Comparison of ENCODE assay signal across 24 cellular contexts in genomic region chr7:122556873-122557542, GRCh38.
"Had no signal": no experiment of that assay in that cellular context is flagged by ENCODE, and none has a peak within 500 bp of the region (broad histone marks: within the 10 kb centered on the region; RNA-seq: fewer than 3 reads in every experiment).

No MANE protein-coding gene starts in this region.

- H3K4me3 Mint-ChIP-seq: dendritic cell treated with granulocyte-macrophage colony-stimulating factor and Interleukin-4, amounts not matched to agents 40 ng/mL and 50 ng/mL, for 4 days; effector memory CD8-positive, alpha-beta T cell; natural killer cell treated with Interleukin-12 subunit alpha and Interleukin-12 subunit beta and Interleukin-15 and Interleukin-18, amount 100 ng/mL, for 72 hours; stimulated activated naive B cell treated with anti-CD40 and anti-IgM and Interleukin-4, amounts not matched to agents 10 μg/mL and 1 μg/mL and 100 μg/mL, for 72 hours; stimulated activated naive CD8-positive, alpha-beta T cell treated with anti-CD3 and anti-CD28 coated beads, Interleukin-15, amount 100 ng/mL, for 72 hours had no signal

- H3K27me3 Mint-ChIP-seq: dendritic cell treated with granulocyte-macrophage colony-stimulating factor and Interleukin-4, amounts not matched to agents 40 ng/mL and 50 ng/mL, for 4 days; effector memory CD8-positive, alpha-beta T cell; natural killer cell treated with Interleukin-12 subunit alpha and Interleukin-12 subunit beta and Interleukin-15 and Interleukin-18, amount 100 ng/mL, for 72 hours; stimulated activated naive B cell treated with anti-CD40 and anti-IgM and Interleukin-4, amounts not matched to agents 10 μg/mL and 1 μg/mL and 100 μg/mL, for 72 hours; stimulated activated naive CD8-positive, alpha-beta T cell treated with anti-CD3 and anti-CD28 coated beads, Interleukin-15, amount 100 ng/mL, for 72 hours had no signal

- H3K36me3 ChIP-seq: esophagus squamous epithelium, gastroesophageal sphincter, right atrium auricular region, sigmoid colon, thoracic aorta, transverse colon had no signal

- H3K9me3 ChIP-seq: esophagus squamous epithelium, gastroesophageal sphincter, right atrium auricular region, sigmoid colon, thoracic aorta, transverse colon had no signal

- H3K9me3 Mint-ChIP-seq: dendritic cell treated with granulocyte-macrophage colony-stimulating factor and Interleukin-4, amounts not matched to agents 40 ng/mL and 50 ng/mL, for 4 days; stimulated activated naive B cell treated with anti-CD40 and anti-IgM and Interleukin-4, amounts not matched to agents 10 μg/mL and 1 μg/mL and 100 μg/mL, for 72 hours had no signal

- H3K4me1 ChIP-seq: esophagus squamous epithelium, right atrium auricular region, transverse colon had no signal

- ATAC-seq: effector memory CD8-positive, alpha-beta T cell; gastroesophageal sphincter; left colon; left ventricle myocardium superior; natural killer cell treated with Interleukin-12 subunit alpha and Interleukin-12 subunit beta and Interleukin-15 and Interleukin-18, amount 100 ng/mL, for 72 hours; stimulated activated naive B cell treated with anti-CD40 and anti-IgM and Interleukin-4, amounts not matched to agents 10 μg/mL and 1 μg/mL and 100 μg/mL, for 72 hours; stimulated activated naive CD8-positive, alpha-beta T cell treated with anti-CD3 and anti-CD28 coated beads, Interleukin-15, amount 100 ng/mL, for 72 hours had no signal

- H3K27ac Mint-ChIP-seq: dendritic cell treated with granulocyte-macrophage colony-stimulating factor and Interleukin-4, amounts not matched to agents 40 ng/mL and 50 ng/mL, for 4 days; effector memory CD8-positive, alpha-beta T cell; natural killer cell treated with Interleukin-12 subunit alpha and Interleukin-12 subunit beta and Interleukin-15 and Interleukin-18, amount 100 ng/mL, for 72 hours; stimulated activated naive B cell treated with anti-CD40 and anti-IgM and Interleukin-4, amounts not matched to agents 10 μg/mL and 1 μg/mL and 100 μg/mL, for 72 hours; stimulated activated naive CD8-positive, alpha-beta T cell treated with anti-CD3 and anti-CD28 coated beads, Interleukin-15, amount 100 ng/mL, for 72 hours had no signal

- H3K36me3 Mint-ChIP-seq: natural killer cell treated with Interleukin-12 subunit alpha and Interleukin-12 subunit beta and Interleukin-15 and Interleukin-18, amount 100 ng/mL, for 72 hours; stimulated activated naive B cell treated with anti-CD40 and anti-IgM and Interleukin-4, amounts not matched to agents 10 μg/mL and 1 μg/mL and 100 μg/mL, for 72 hours had no signal

- H3K4me1 Mint-ChIP-seq: stimulated activated naive B cell treated with anti-CD40 and anti-IgM and Interleukin-4, amounts not matched to agents 10 μg/mL and 1 μg/mL and 100 μg/mL, for 72 hours; stimulated activated naive CD8-positive, alpha-beta T cell treated with anti-CD3 and anti-CD28 coated beads, Interleukin-15, amount 100 ng/mL, for 72 hours had no signal

- DNase-seq: effector memory CD8-positive, alpha-beta T cell; esophagus squamous epithelium; foreskin fibroblast; glutamatergic neuron; kidney; left colon; left ventricle myocardium superior; mesenchymal stem cell; midbrain; posterior cingulate gyrus; sigmoid colon; stimulated activated CD4-positive, alpha-beta T cell treated with anti-CD3 and anti-CD28 coated beads, Interleukin-2, amount 100 ng/mL, for 24 hours; stimulated activated CD4-positive, alpha-beta T cell treated with anti-CD3 and anti-CD28 coated beads, Interleukin-4, amount 100 ng/mL, for 4 hours; stimulated activated naive B cell treated with anti-CD40 and anti-IgM and Interleukin-4, amounts not matched to agents 10 μg/mL and 1 μg/mL and 100 μg/mL, for 72 hours; stimulated activated naive CD8-positive, alpha-beta T cell treated with anti-CD3 and anti-CD28 coated beads, Interleukin-15, amount 100 ng/mL, for 72 hours; transverse colon had no signal

- H3K27ac ChIP-seq: epithelial cell of prostate, esophagus squamous epithelium, gastroesophageal sphincter, right atrium auricular region, sigmoid colon, skin epidermis, thoracic aorta, transverse colon had no signal

- H3K27me3 ChIP-seq: esophagus squamous epithelium, gastroesophageal sphincter, right atrium auricular region, sigmoid colon, transverse colon had no signal

- H3K4me3 ChIP-seq: esophagus squamous epithelium, gastroesophageal sphincter, lung, right atrium auricular region, sigmoid colon, skin epidermis, thoracic aorta, transverse colon had no signal
